In the genomic region with DNA sequence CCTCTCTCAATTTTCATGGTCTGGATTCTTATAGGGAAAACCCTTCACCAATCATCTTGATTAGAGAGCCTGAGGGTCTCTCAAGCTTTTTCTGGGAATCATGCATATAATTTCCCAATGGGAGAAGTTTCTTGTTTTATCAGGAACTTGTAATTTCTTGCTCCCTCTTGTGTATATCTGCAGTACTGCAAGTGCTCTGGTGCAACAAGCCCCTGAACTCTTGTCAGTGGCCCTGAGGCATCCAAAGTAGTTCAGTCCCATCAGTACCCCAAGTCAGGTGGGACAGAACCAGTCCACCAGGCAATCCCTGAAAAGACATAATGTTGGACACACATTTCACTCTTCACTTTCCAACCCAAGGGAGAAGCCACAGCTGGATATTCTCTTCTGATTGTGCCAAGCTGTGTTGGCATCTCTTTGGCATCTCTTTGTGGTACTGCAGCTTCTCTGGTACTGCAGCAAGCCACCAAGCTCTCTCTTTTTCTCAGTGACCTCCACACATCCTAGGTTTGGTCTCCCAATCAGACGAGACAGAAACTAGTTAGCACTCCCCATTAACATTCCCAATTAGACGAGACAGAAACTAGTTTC, we compare ENCODE assay signal across 8 cellular contexts.
DNase-seq lines count a peak whose midpoint lies in the region; ATAC-seq and TF ChIP-seq lines count a peak whose summit lies in the region.

No MANE protein-coding gene starts in this region.

- TF ChIP-seq CTCF in DND-41 (IDR thresholded peaks at IDR 0.05; ENCODE audit: borderline replicate concordance, extremely low read depth, low read length, poor library complexity, severe bottlenecking) (peak; percentile 78), hepatocyte (IDR thresholded peaks at IDR 0.05; ENCODE audit: poor library complexity) (peak; percentile 65), testis (IDR thresholded peaks at IDR 0.05) (peak; percentile 46 to 86 (median 49))

- H3K9ac ChIP-seq in DND-41 (ENCODE audit: low read depth, low read length): no peak overlapping the region

- peak overlapping the region; percentile 15 for H3K27ac Mint-ChIP-seq in T-helper 1 cell treated with Interleukin-12 subunit alpha and Interleukin-12 subunit beta and Interleukin-4 antibody, amounts not matched to agents 30 μg/mL and 1 μg/mL, for 36 hours

- H3K79me2 ChIP-seq in DND-41 (ENCODE audit: insufficient read depth, low read length): no peaks in the 10 kb centered on the region
- no peaks in the 10 kb centered on the region for H3K79me2 ChIP-seq in hepatocyte

- H3K27me3 Mint-ChIP-seq in T-helper 1 cell treated with Interleukin-12 subunit alpha and Interleukin-12 subunit beta and Interleukin-4 antibody, amounts not matched to agents 30 μg/mL and 1 μg/mL, for 36 hours (ENCODE audit: low read depth): no peaks in the 10 kb centered on the region

- H3K9me3 ChIP-seq in DND-41 (ENCODE audit: insufficient read depth, low read length, severe bottlenecking): no peaks in the 10 kb centered on the region
- H3K9me3 ChIP-seq in hepatocyte (ENCODE audit: low read depth): no peaks in the 10 kb centered on the region
- H3K9me3 ChIP-seq in testis: no peaks in the 10 kb centered on the region

- WGBS in hepatocyte (ENCODE audit: low lambda C conversion rate, missing lambda C conversion rate): 62% methylated on average over 2 of the region's 2 CpGs
- 85 to 96% methylated on average over 2 of the region's 2 CpGs for WGBS in testis, 2 donors

- TF ChIP-seq POLR2A in testis (IDR thresholded peaks at IDR 0.05): no peak

- ATAC-seq in DND-41 (ENCODE audit: insufficient read depth, low read depth): peak; percentile 40; the same call in 1 of the 3 replicates
- ATAC-seq in GM21390 (IDR thresholded peaks at IDR 0.05; ENCODE audit: unreplicated experiment): peak; percentile 62
- ATAC-seq in HG02610 (IDR thresholded peaks at IDR 0.05; ENCODE audit: unreplicated experiment): no peak

- no peak overlapping the region for H3K4me3 Mint-ChIP-seq in T-helper 1 cell treated with Interleukin-12 subunit alpha and Interleukin-12 subunit beta and Interleukin-4 antibody, amounts not matched to agents 30 μg/mL and 1 μg/mL, for 36 hours

- H3K9me2 ChIP-seq in hepatocyte (replicated peaks; ENCODE audit: insufficient read depth): no peaks in the 10 kb centered on the region

- H4K20me1 ChIP-seq in DND-41 (ENCODE audit: insufficient read depth, low read length): no peaks in the 10 kb centered on the region
- H4K20me1 ChIP-seq in hepatocyte (ENCODE audit: insufficient read depth, poor library complexity, severe bottlenecking): no peaks in the 10 kb centered on the region

- H3K27me3 ChIP-seq in DND-41 (ENCODE audit: insufficient read depth, low read length, poor library complexity): no peaks in the 10 kb centered on the region
- no peaks in the 10 kb centered on the region for H3K27me3 ChIP-seq in hepatocyte
- H3K27me3 ChIP-seq in testis: no peaks in the 10 kb centered on the region

- no peak overlapping the region for H3K4me3 ChIP-seq in DND-41 (ENCODE audit: low read depth in 1 of 2, low read length in 2 of 2)
- no peak overlapping the region for H3K4me3 ChIP-seq in hepatocyte
- H3K4me3 ChIP-seq in testis: no peak overlapping the region

- H2AFZ ChIP-seq in DND-41 (ENCODE audit: low read depth, low read length) (peak overlapping the region; percentile 33), hepatocyte (no peak overlapping the region)

- H3K4me1 ChIP-seq in DND-41 (ENCODE audit: insufficient read depth, low read length): 0 out of 2 replicates have a peak, but pooled peaks cover 6% of the 10 kb centered on the region
- H3K4me1 ChIP-seq in hepatocyte (ENCODE audit: insufficient read depth): no peaks in the 10 kb centered on the region
- H3K4me1 ChIP-seq in testis: no peaks in the 10 kb centered on the region

- no peaks in the 10 kb centered on the region for H3K4me1 Mint-ChIP-seq in T-helper 1 cell treated with Interleukin-12 subunit alpha and Interleukin-12 subunit beta and Interleukin-4 antibody, amounts not matched to agents 30 μg/mL and 1 μg/mL, for 36 hours (ENCODE audit: low read depth)

- H3K36me3 ChIP-seq in DND-41 (ENCODE audit: insufficient read depth, low read length) (no peaks in the 10 kb centered on the region), hepatocyte (replicated peaks; ENCODE audit: insufficient read depth, low read depth) (no peaks in the 10 kb centered on the region), testis (ENCODE audit: low read depth, missing control alignments) (no peaks in the 10 kb centered on the region)

- H3K4me2 ChIP-seq in DND-41 (ENCODE audit: insufficient read depth, low read length) (no peak overlapping the region), hepatocyte (no peak overlapping the region)

- H3K27ac ChIP-seq in DND-41 (ENCODE audit: low read length) (no peak overlapping the region), hepatocyte (no peak overlapping the region), testis (no peak overlapping the region)

- H3K36me3 Mint-ChIP-seq in T-helper 1 cell treated with Interleukin-12 subunit alpha and Interleukin-12 subunit beta and Interleukin-4 antibody, amounts not matched to agents 30 μg/mL and 1 μg/mL, for 36 hours (ENCODE audit: low read depth): no peaks in the 10 kb centered on the region

- intact Hi-C loops in testis (cut with DNase I; ENCODE audit: low total_unique reads): no loop called here

- DNase-seq in DND-41 (peak; percentile 32), M059J (ENCODE audit: low read depth) (peak; percentile 60), hepatocyte (ENCODE audit: low spot score) (peak; percentile 72), testis (peak; percentile 53)
- DNase-seq in stimulated activated CD4-positive, alpha-beta T cell treated with anti-CD3 and anti-CD28 coated beads, Interleukin-1b, Interleukin-23, amount 100 ng/mL, for 48 hours: no peak

- H3K9me3 Mint-ChIP-seq in T-helper 1 cell treated with Interleukin-12 subunit alpha and Interleukin-12 subunit beta and Interleukin-4 antibody, amounts not matched to agents 30 μg/mL and 1 μg/mL, for 36 hours: no peaks in the 10 kb centered on the region
